ENCODE assay signal across 10 cellular contexts in genomic region chr22:44658371-44658953, GRCh38. TPM values are rescaled to one million over a fixed set of nuclear protein-coding genes. Genes with fewer than 3 reads are reported as not detected.
DNase-seq lines count a peak whose midpoint lies in the region; ATAC-seq, FAIRE-seq and TF ChIP-seq lines count a peak whose summit lies in the region.
"Had no signal": no experiment of that assay in that cellular context is flagged by ENCODE, and none has a peak within 500 bp of the region (broad histone marks: within the 10 kb centered on the region; RNA-seq: fewer than 3 reads in every experiment).

No MANE protein-coding gene starts in this region.

- no peak overlapping the region for H2AK5ac ChIP-seq in IMR-90 (ENCODE audit: low read depth, low read length)

- H2BK20ac ChIP-seq in IMR-90 (ENCODE audit: low read depth, low read length): no peak overlapping the region

- H3K4me1 ChIP-seq in IMR-90 (ENCODE audit: control insufficient read depth, insufficient read depth, low read length): peaks cover 15% of the 10 kb centered on the region
- no peaks in the 10 kb centered on the region for H3K4me1 ChIP-seq in kidney (ENCODE audit: control insufficient read depth in 1 of 2, insufficient read depth in 1 of 2, low read depth in 1 of 2, low read length in 2 of 2)
- H3K4me1 ChIP-seq in subcutaneous abdominal adipose tissue (ENCODE audit: control insufficient read depth in 5 of 5, insufficient read depth in 5 of 5, low read length in 5 of 5): peaks cover 15 to 41% (median 35%) of the 10 kb centered on the region in 5 donors

- H3K4ac ChIP-seq in IMR-90 (ENCODE audit: low read depth, low read length): peak overlapping the region; percentile 46

- no peak for TF ChIP-seq CTCF in IMR-90 (conservative IDR thresholded peaks at IDR 0.05; ENCODE audit: low read depth, low read length)
- no peak for TF ChIP-seq CTCF in kidney (IDR thresholded peaks at IDR 0.05; ENCODE audit: borderline replicate concordance, extremely low read depth, insufficient read depth)

- TF ChIP-seq POLR2A in IMR-90 (IDR thresholded peaks at IDR 0.05; ENCODE audit: low read depth, low read length): no peak

- WGBS in IMR-90 (ENCODE audit: extremely low coverage in 2 of 2, insufficient read length in 1 of 2), 2 experiments: no CpG with 5 or more reads among the region's 14 CpGs

- BruUV-seq in IMR-90 (replicated peaks; lab: Mats Ljungman, UMichigan): no TSS peak

- in situ Hi-C loops in IMR-90 (cut with MboI; ENCODE audit: low sequenced_read_pairs): no loop called here

- peak overlapping the region; percentile 15; the same call in 1 of the 2 replicates for H3K27ac ChIP-seq in IMR-90 (ENCODE audit: insufficient read depth, low read length)
- H3K27ac ChIP-seq in kidney (ENCODE audit: low read depth in 2 of 2, low read length in 2 of 2): no peak overlapping the region
- peak overlapping the region; percentile 32 for H3K27ac ChIP-seq in subcutaneous abdominal adipose tissue (ENCODE audit: low read depth, low read length)
- H3K27ac ChIP-seq: neutrophil had no signal

- H2BK5ac ChIP-seq in IMR-90 (ENCODE audit: low read depth, low read length, poor library complexity, severe bottlenecking): no peak overlapping the region

- peak overlapping the region; percentile 49; the same call in 1 of the 2 replicates for H4K91ac ChIP-seq in IMR-90 (ENCODE audit: insufficient read depth, low read depth, low read length)

- DNase-seq in IMR-90: peak; percentile 62
- DNase-seq in cerebellar cortex (ENCODE audit: low spot score): peak; percentile 74
- DNase-seq in kidney: peak; percentile 74
- DNase-seq in DMS153 treated with DMSO at 0.1 percent for 48 hours (lab: John Stamatoyannopoulos, UW; ENCODE audit: unreplicated experiment): no peak
- DNase-seq: activated CD4-positive, alpha-beta T cell treated with anti-CD3 and anti-CD28 coated beads, Interleukin-2, amount 10 ng/mL, durations not matched to agents 7 days and 5 days; stimulated activated naive CD4-positive, alpha-beta T cell had no signal

- H3K4me2 ChIP-seq in IMR-90 (ENCODE audit: low read depth, low read length): no peak overlapping the region

- POLR2A ChIA-PET in IMR-90 (lab: Charles Lee; ENCODE audit: unreplicated experiment): no interaction called here

- H3K9me3 ChIP-seq in IMR-90 (ENCODE audit: control insufficient read depth, insufficient read depth, low read length) (no peaks in the 10 kb centered on the region), kidney (ENCODE audit: control insufficient read depth in 1 of 2, low read length in 2 of 2) (no peaks in the 10 kb centered on the region), subcutaneous abdominal adipose tissue (ENCODE audit: control insufficient read depth in 5 of 5, low read length in 5 of 5) (no peaks in the 10 kb centered on the region)
- H3K9me3 ChIP-seq: neutrophil had no signal

- H3K9ac ChIP-seq in IMR-90 (ENCODE audit: low read depth, low read length): no peak overlapping the region
- no peak overlapping the region for H3K9ac ChIP-seq in kidney (ENCODE audit: low read length in 2 of 2)
- H3K9ac ChIP-seq in subcutaneous abdominal adipose tissue (ENCODE audit: low read length in 5 of 5): peak overlapping the region in 2 of 5 donors; percentile 7 to 13

- no peaks in the 10 kb centered on the region; the same call in 1 of the 2 replicates for H3K9me1 ChIP-seq in IMR-90 (ENCODE audit: insufficient read depth, low read length)

- FAIRE-seq in kidney (lab: Jason Lieb, UNC): no peak

- H4K20me1 ChIP-seq in IMR-90 (ENCODE audit: insufficient read depth, low read length): no peaks in the 10 kb centered on the region; the same call in 1 of the 2 replicates

- no peak overlapping the region for H3K56ac ChIP-seq in IMR-90 (ENCODE audit: extremely low read depth, insufficient read depth, low read length)

- no peak overlapping the region for H3K14ac ChIP-seq in IMR-90 (replicated peaks; ENCODE audit: low read depth, low read length)

- H3K4me3 ChIP-seq in IMR-90 (ENCODE audit: insufficient read depth, low read depth, low read length) (no peak overlapping the region), kidney (ENCODE audit: low read length in 2 of 2) (no peak overlapping the region), subcutaneous abdominal adipose tissue (ENCODE audit: low read depth in 1 of 5, low read length in 5 of 5) (no peak overlapping the region)

- peak overlapping the region; percentile 52 for H4K5ac ChIP-seq in IMR-90 (ENCODE audit: low read depth, low read length)

- CTCF ChIA-PET in IMR-90 (lab: Yijun Ruan, JAX): no interaction called here

- peak overlapping the region; percentile 62 to 70; a peak in 2 of 4 replicates for H4K8ac ChIP-seq in IMR-90 (ENCODE audit: low read depth in 2 of 2, low read length in 2 of 2)

- H2BK120ac ChIP-seq in IMR-90 (ENCODE audit: low read depth, low read length): no peak overlapping the region; the same call in 1 of the 2 replicates

- H3K36me3 ChIP-seq in IMR-90 (ENCODE audit: control insufficient read depth, insufficient read depth, low read length) (no peaks in the 10 kb centered on the region), kidney (ENCODE audit: control insufficient read depth in 1 of 2, insufficient read depth in 2 of 2, low read length in 2 of 2) (no peaks in the 10 kb centered on the region), subcutaneous abdominal adipose tissue (ENCODE audit: control insufficient read depth in 5 of 5, insufficient read depth in 5 of 5, low read length in 5 of 5) (no peaks in the 10 kb centered on the region)
- H3K36me3 ChIP-seq: neutrophil had no signal

- H3K79me1 ChIP-seq in IMR-90 (ENCODE audit: low read depth in 1 of 2, low read length in 2 of 2): no peaks in the 10 kb centered on the region

- peak overlapping the region; percentile 50; the same call in 2 of the 3 replicates for H2BK15ac ChIP-seq in IMR-90 (ENCODE audit: low read depth, low read length)

- ATAC-seq in IMR-90 (ENCODE audit: low read depth) (peak; percentile 75), HG03045 (IDR thresholded peaks at IDR 0.05; ENCODE audit: unreplicated experiment) (no peak), HG02840 (IDR thresholded peaks at IDR 0.05; ENCODE audit: low FRiP score, unreplicated experiment) (no peak)

- no peaks in the 10 kb centered on the region for H3K27me3 ChIP-seq in IMR-90 (ENCODE audit: control insufficient read depth, insufficient read depth, low read length)
- H3K27me3 ChIP-seq in subcutaneous abdominal adipose tissue (ENCODE audit: control insufficient read depth in 5 of 5, insufficient read depth in 4 of 5, low read length in 5 of 5): no peaks in the 10 kb centered on the region

- intact Hi-C loops in IMR-90 (cut with micrococcal nuclease) (no loop called here), kidney (cut with DNase I) (no loop called here)

- H3K23ac ChIP-seq in IMR-90 (ENCODE audit: low read depth, low read length): no peak overlapping the region

- peak overlapping the region; percentile 48 for H2AK9ac ChIP-seq in IMR-90 (replicated peaks; ENCODE audit: low read depth, low read length, poor library complexity)

- H2AFZ ChIP-seq in IMR-90 (replicated peaks; ENCODE audit: low read length, poor library complexity): peak overlapping the region; percentile 80

- TF ChIP-seq RAD21 in IMR-90 (IDR thresholded peaks at IDR 0.05; ENCODE audit: low read length): no peak

- dilution Hi-C loops in IMR-90 (cut with HindIII; ENCODE audit: low sequenced_read_pairs, unreplicated experiment): no loop called here

- H3K18ac ChIP-seq in IMR-90 (ENCODE audit: low read depth, low read length): peak overlapping the region; percentile 82; the same call in 1 of the 2 replicates

TF ChIP-seq in IMR-90, 13 proteins besides CTCF, POLR2A, EP300 and RAD21:
- TF ChIP-seq ELK1 (IDR thresholded peaks at IDR 0.05; ENCODE audit: borderline replicate concordance, low read depth, low read length): no peak
- TF ChIP-seq MAZ (IDR thresholded peaks at IDR 0.05; ENCODE audit: borderline replicate concordance, low read depth, low read length): peak; percentile 94

RNA-seq across cellular contexts. Expression of gene PRR5, which starts 43.5 kb away (rescaled TPM):
- total RNA-seq in IMR-90 (2012; rRNA removed) (7.5 and 8.1 TPM in 2 replicates), kidney (24.0 TPM)
- polyA plus RNA-seq in IMR-90 (2012; rRNA removed) (23.1 and 24.3 TPM in 2 replicates), kidney (ENCODE audit: insufficient read depth, low read depth, low replicate concordance) (46.0 TPM)
- polyA plus RNA-seq in IMR-90 (2012; cell fraction: cytosol; rRNA removed): 17.7 and 39.4 TPM in 2 replicates
- 39.7 and 77.7 TPM in 2 replicates for polyA plus RNA-seq in IMR-90 (2012; cell fraction: nucleus; rRNA removed; ENCODE audit: low replicate concordance)

Comparison
In these comparisons a context has a peak if more than half of its experiments do, and no peak if none do; other contexts are left out.
1. H3K27ac ChIP-seq: peak in IMR-90 (single experiment) and subcutaneous abdominal adipose tissue (single experiment); none in kidney (0 of 2).